Comparison of ENCODE assay signal across 14 cellular contexts in the genomic region with DNA sequence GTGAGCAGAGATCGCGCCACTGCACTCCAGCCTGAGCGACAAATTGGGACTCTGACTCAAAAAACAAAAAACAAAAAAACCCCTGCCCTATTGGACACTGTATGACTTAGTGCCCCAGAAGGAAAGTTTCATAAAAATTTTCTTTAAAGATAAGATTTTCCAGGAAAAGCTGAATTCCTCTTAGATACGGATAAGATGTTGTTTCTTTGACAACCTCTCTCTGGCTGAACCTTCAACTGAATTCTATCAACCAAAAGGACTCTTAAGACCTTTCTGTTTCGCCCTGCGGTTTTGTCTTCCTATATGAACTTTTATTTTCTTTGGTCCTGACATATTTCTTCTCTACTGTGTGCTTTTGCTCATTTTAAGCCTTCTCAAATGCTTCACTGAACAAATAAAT. TPM values are rescaled to one million over a fixed set of nuclear protein-coding genes. Genes with fewer than 3 reads are reported as not detected.
A peak's percentile ranks its signal among the peaks of the same experiment; 100 is the strongest.
DNase-seq lines count a peak whose midpoint lies in the region; ATAC-seq and TF ChIP-seq lines count a peak whose summit lies in the region.
"Had no signal": no experiment of that assay in that cellular context is flagged by ENCODE, and none has a peak within 500 bp of the region (broad histone marks: within the 10 kb centered on the region; RNA-seq: fewer than 3 reads in every experiment).

No MANE protein-coding gene starts in this region.

- H3K27ac Mint-ChIP-seq in activated T-helper 17 cell treated with anti-CD3 and anti-CD28 coated beads, Interleukin-2, amount 50 U/mL, for 72 hours, result peak overlapping the region; percentile 15

- no peaks in the 10 kb centered on the region for H3K27me3 Mint-ChIP-seq in activated T-helper 17 cell treated with anti-CD3 and anti-CD28 coated beads, Interleukin-2, amount 50 U/mL, for 72 hours

- no peak for TF ChIP-seq POLR2A in erythroblast (IDR thresholded peaks at IDR 0.05; ENCODE audit: low read length)

- peak; percentile 66 for ATAC-seq in HG02884 (IDR thresholded peaks at IDR 0.05; ENCODE audit: unreplicated experiment)
- ATAC-seq in activated T-helper 17 cell treated with anti-CD3 and anti-CD28 coated beads, Interleukin-2, amount 50 U/mL, for 72 hours (replicated peaks), result peak; percentile 84
- no peak for ATAC-seq in left lobe of liver
- no peak for ATAC-seq in GM19467 (IDR thresholded peaks at IDR 0.05; ENCODE audit: unreplicated experiment)

- no peaks in the 10 kb centered on the region for H3K9me3 Mint-ChIP-seq in activated T-helper 17 cell treated with anti-CD3 and anti-CD28 coated beads, Interleukin-2, amount 50 U/mL, for 72 hours

- peaks cover 5% of the 10 kb centered on the region for H3K4me1 Mint-ChIP-seq in activated T-helper 17 cell treated with anti-CD3 and anti-CD28 coated beads, Interleukin-2, amount 50 U/mL, for 72 hours

- peak overlapping the region; percentile 55 for H3K4me3 Mint-ChIP-seq in activated T-helper 17 cell treated with anti-CD3 and anti-CD28 coated beads, Interleukin-2, amount 50 U/mL, for 72 hours

- DNase-seq in CMK (ENCODE audit: low read depth), result peak; percentile 58
- peak; percentile 17 to 45 for DNase-seq in erythroblast (lab: John Stamatoyannopoulos, UW)
- DNase-seq in left lobe of liver (ENCODE audit: low spot score), result no peak
- no peak for DNase-seq in foreskin melanocyte
- DNase-seq in iPS-NIHi7 (ENCODE audit: extremely low spot score), result no peak
- DNase-seq: activated gamma-delta T cell, mammary epithelial cell, NCI-H146, NCI-H524 treated with DMSO at 0.1 percent for 48 hours, retina, spleen had no signal

- peaks cover 7% of the 10 kb centered on the region for H3K36me3 Mint-ChIP-seq in activated T-helper 17 cell treated with anti-CD3 and anti-CD28 coated beads, Interleukin-2, amount 50 U/mL, for 72 hours (ENCODE audit: low read depth)

RNA-seq across cellular contexts. Expression of a gene that starts 35.8 kb away (rescaled TPM):
- total RNA-seq in activated T-helper 17 cell treated with anti-CD3 and anti-CD28 coated beads, Interleukin-2, amount 50 U/mL, for 72 hours, result 10 to 100 TPM; 27.5 to 44.5 TPM
- 34.0 TPM for total RNA-seq in left lobe of liver

Comparison
In these comparisons a context has a peak if more than half of its experiments do, and no peak if none do; other contexts are left out.
1. DNase-seq: peak in CMK (single experiment) and erythroblast (2 of 2); none in left lobe of liver (single experiment), foreskin melanocyte (single experiment) and iPS-NIHi7 (single experiment).
2. ATAC-seq: peak in HG02884 (single experiment) and activated T-helper 17 cell treated with anti-CD3 and anti-CD28 coated beads, Interleukin-2, amount 50 U/mL, for 72 hours (single experiment); none in left lobe of liver (single experiment) and GM19467 (single experiment).